8 cellular contexts compared by ENCODE assay signal in genomic region chr16:68093816-68094613, GRCh38. TPM values are rescaled to one million over a fixed set of nuclear protein-coding genes. Genes with fewer than 3 reads are reported as not detected.
DNase-seq lines count a peak whose midpoint lies in the region; ATAC-seq and TF ChIP-seq lines count a peak whose summit lies in the region.

No MANE protein-coding gene starts in this region.

- H3K4me1 Mint-ChIP-seq in activated naive CD4-positive, alpha-beta T cell treated with anti-CD3 and anti-CD28 coated beads, Interleukin-2, amount 50 U/mL, for 24 hours: peaks cover 93% of the 10 kb centered on the region
- H3K4me1 Mint-ChIP-seq in T-helper 2 cell treated with Interferon-gamma antibody and Interleukin-4, amounts not matched to agents 5 μg/mL and 100 μg/mL, for 36 hours (ENCODE audit: low read depth): peaks cover 67% of the 10 kb centered on the region

- no peaks in the 10 kb centered on the region for H3K27me3 Mint-ChIP-seq in activated naive CD4-positive, alpha-beta T cell treated with anti-CD3 and anti-CD28 coated beads, Interleukin-2, amount 50 U/mL, for 24 hours
- H3K27me3 Mint-ChIP-seq in T-helper 2 cell treated with Interferon-gamma antibody and Interleukin-4, amounts not matched to agents 5 μg/mL and 100 μg/mL, for 36 hours (ENCODE audit: low read depth): no peaks in the 10 kb centered on the region

- peak overlapping the region; percentile 97 for H3K27ac Mint-ChIP-seq in activated naive CD4-positive, alpha-beta T cell treated with anti-CD3 and anti-CD28 coated beads, Interleukin-2, amount 50 U/mL, for 24 hours
- H3K27ac Mint-ChIP-seq in T-helper 2 cell treated with Interferon-gamma antibody and Interleukin-4, amounts not matched to agents 5 μg/mL and 100 μg/mL, for 36 hours: peak overlapping the region; percentile 33

- peaks cover 3% of the 10 kb centered on the region for H3K36me3 Mint-ChIP-seq in activated naive CD4-positive, alpha-beta T cell treated with anti-CD3 and anti-CD28 coated beads, Interleukin-2, amount 50 U/mL, for 24 hours
- peaks cover 21% of the 10 kb centered on the region for H3K36me3 Mint-ChIP-seq in T-helper 2 cell treated with Interferon-gamma antibody and Interleukin-4, amounts not matched to agents 5 μg/mL and 100 μg/mL, for 36 hours (ENCODE audit: low read depth)

- peak; percentile 96 for ATAC-seq in stimulated activated naive CD8-positive, alpha-beta T cell treated with anti-CD3 and anti-CD28 coated beads, Interleukin-15, Interleukin-2, amounts not matched to agents 100 U/mL and 50 U/mL, for 24 hours
- ATAC-seq in HG02642 (IDR thresholded peaks at IDR 0.05; ENCODE audit: poor library complexity, unreplicated experiment) (no peak), omental fat pad (ENCODE audit: low FRiP score) (no peak), GM19023 (IDR thresholded peaks at IDR 0.05; ENCODE audit: unreplicated experiment) (no peak)

- TF ChIP-seq CTCF in foreskin fibroblast (IDR thresholded peaks at IDR 0.05; ENCODE audit: low read depth, low read length): peak; percentile 72
- no peak for TF ChIP-seq CTCF in omental fat pad (IDR thresholded peaks at IDR 0.05)

- no peaks in the 10 kb centered on the region for H3K9me3 Mint-ChIP-seq in activated naive CD4-positive, alpha-beta T cell treated with anti-CD3 and anti-CD28 coated beads, Interleukin-2, amount 50 U/mL, for 24 hours
- H3K9me3 Mint-ChIP-seq in T-helper 2 cell treated with Interferon-gamma antibody and Interleukin-4, amounts not matched to agents 5 μg/mL and 100 μg/mL, for 36 hours: no peaks in the 10 kb centered on the region

- H3K4me3 ChIP-seq in foreskin fibroblast (ENCODE audit: low read depth in 1 of 2, low read length in 2 of 2): no peak overlapping the region

- peak overlapping the region; percentile 72 for H3K4me3 Mint-ChIP-seq in activated naive CD4-positive, alpha-beta T cell treated with anti-CD3 and anti-CD28 coated beads, Interleukin-2, amount 50 U/mL, for 24 hours
- H3K4me3 Mint-ChIP-seq in T-helper 2 cell treated with Interferon-gamma antibody and Interleukin-4, amounts not matched to agents 5 μg/mL and 100 μg/mL, for 36 hours: peak overlapping the region; percentile 65

- DNase-seq in activated naive CD4-positive, alpha-beta T cell treated with Interleukin-2 at 50 U/mL for 16 hours: no peak
- DNase-seq in T-helper 2 cell treated with Interferon-gamma antibody and Interleukin-4, amounts not matched to agents 5 μg/mL and 100 μg/mL, for 36 hours (ENCODE audit: low spot score): no peak
- DNase-seq in foreskin fibroblast (peak; percentile 71 to 87), omental fat pad (ENCODE audit: low spot score) (no peak)
- DNase-seq in stimulated activated naive CD8-positive, alpha-beta T cell treated with anti-CD3 and anti-CD28 coated beads, Interleukin-15, Interleukin-2, amounts not matched to agents 100 U/mL and 50 U/mL, for 24 hours: no peak

RNA-seq across cellular contexts. Expression of gene NFATC3, which starts 8.8 kb away (rescaled TPM):
- 10 to 100 TPM; 39.5 to 54.5 (median 45.6) TPM for total RNA-seq in omental fat pad

Comparison
In these comparisons a context has a peak if more than half of its experiments do, and no peak if none do; other contexts are left out.
1. DNase-seq: peak in foreskin fibroblast (2 of 2); none in activated naive CD4-positive, alpha-beta T cell treated with Interleukin-2 at 50 U/mL for 16 hours (single experiment), T-helper 2 cell treated with Interferon-gamma antibody and Interleukin-4, amounts not matched to agents 5 μg/mL and 100 μg/mL, for 36 hours (single experiment), stimulated activated naive CD8-positive, alpha-beta T cell treated with anti-CD3 and anti-CD28 coated beads, Interleukin-15, Interleukin-2, amounts not matched to agents 100 U/mL and 50 U/mL, for 24 hours (single experiment) and omental fat pad (single experiment).